28 cellular contexts compared by ENCODE assay signal in genomic region chr3:191549377-191549776, GRCh38.
"Had no signal": no experiment of that assay in that cellular context is flagged by ENCODE, and none has a peak within 500 bp of the region (broad histone marks: within the 10 kb centered on the region; RNA-seq: fewer than 3 reads in every experiment).

No MANE protein-coding gene starts in this region.

- H3K4me3 ChIP-seq: ascending aorta, body of pancreas, SK-N-MC had no signal

- H3K27ac Mint-ChIP-seq: activated B cell treated with CpG ODN at 0.5 μM for 24 hours; activated CD4-positive, alpha-beta T cell treated with anti-CD3 and anti-CD28 coated beads, Interleukin-2, amount 10 ng/mL, durations not matched to agents 24 days and 14 days; activated CD8-positive, alpha-beta memory T cell treated with anti-CD3 and anti-CD28 coated beads, Interleukin-2, amount 10 ng/mL, durations not matched to agents 7 days and 5 days; activated naive CD4-positive, alpha-beta T cell treated with anti-CD3 and anti-CD28 coated beads, Interleukin-2, amount 50 U/mL, for 72 hours; activated naive CD8-positive, alpha-beta T cell treated with anti-CD3 and anti-CD28 coated beads, Interleukin-2, amount 50 U/mL, for 24 hours; activated T-cell treated with anti-CD3 and anti-CD28 coated beads, Interleukin-2, amount 50 U/mL, for 24 hours; T-cell had no signal

- H3K27me3 Mint-ChIP-seq: activated B cell treated with CpG ODN at 0.5 μM for 24 hours; activated CD4-positive, alpha-beta T cell treated with anti-CD3 and anti-CD28 coated beads, Interleukin-2, amount 10 ng/mL, durations not matched to agents 24 days and 14 days; activated CD8-positive, alpha-beta memory T cell treated with anti-CD3 and anti-CD28 coated beads, Interleukin-2, amount 10 ng/mL, durations not matched to agents 7 days and 5 days; activated naive CD8-positive, alpha-beta T cell treated with anti-CD3 and anti-CD28 coated beads, Interleukin-2, amount 50 U/mL, for 24 hours; activated T-cell treated with anti-CD3 and anti-CD28 coated beads, Interleukin-2, amount 50 U/mL, for 24 hours; T-cell had no signal

- H3K4me1 Mint-ChIP-seq: activated B cell treated with CpG ODN at 0.5 μM for 24 hours; activated CD4-positive, alpha-beta T cell treated with anti-CD3 and anti-CD28 coated beads, Interleukin-2, amount 10 ng/mL, durations not matched to agents 24 days and 14 days; activated CD8-positive, alpha-beta memory T cell treated with anti-CD3 and anti-CD28 coated beads, Interleukin-2, amount 10 ng/mL, durations not matched to agents 7 days and 5 days; activated naive CD8-positive, alpha-beta T cell treated with anti-CD3 and anti-CD28 coated beads, Interleukin-2, amount 50 U/mL, for 24 hours; T-cell had no signal

- H3K4me3 Mint-ChIP-seq: activated B cell treated with CpG ODN at 0.5 μM for 24 hours; activated CD4-positive, alpha-beta T cell treated with anti-CD3 and anti-CD28 coated beads, Interleukin-2, amount 10 ng/mL, durations not matched to agents 24 days and 14 days; activated CD8-positive, alpha-beta memory T cell treated with anti-CD3 and anti-CD28 coated beads, Interleukin-2, amount 10 ng/mL, durations not matched to agents 7 days and 5 days; activated naive CD8-positive, alpha-beta T cell treated with anti-CD3 and anti-CD28 coated beads, Interleukin-2, amount 50 U/mL, for 24 hours; activated T-cell treated with anti-CD3 and anti-CD28 coated beads, Interleukin-2, amount 50 U/mL, for 24 hours; T-cell had no signal

- ATAC-seq: activated CD8-positive, alpha-beta memory T cell treated with anti-CD3 and anti-CD28 coated beads, Interleukin-2, amount 10 ng/mL, durations not matched to agents 7 days and 5 days; activated naive CD4-positive, alpha-beta T cell treated with anti-CD3 and anti-CD28 coated beads, Interleukin-2, amount 50 U/mL, for 72 hours; activated naive CD8-positive, alpha-beta T cell treated with anti-CD3 and anti-CD28 coated beads, Interleukin-2, amount 50 U/mL, for 24 hours; body of pancreas; T-cell had no signal

- DNase-seq: activated B cell treated with CpG ODN at 0.5 μM for 24 hours; activated CD4-positive, alpha-beta T cell treated with anti-CD3 and anti-CD28 coated beads for 1 hour; activated CD4-positive, alpha-beta T cell treated with anti-CD3 and anti-CD28 coated beads, Interleukin-2, amount 10 ng/mL, durations not matched to agents 24 days and 14 days; activated CD4-positive, alpha-beta T cell treated with anti-CD3 and anti-CD28 coated beads, Interleukin-2, amount 50 U/mL, for 48 hours; activated CD8-positive, alpha-beta memory T cell treated with anti-CD3 and anti-CD28 coated beads, Interleukin-2, amount 10 ng/mL, durations not matched to agents 7 days and 5 days; activated effector memory CD4-positive, alpha-beta T cell treated with anti-CD3 and anti-CD28 coated beads, Interleukin-2, amount 50 U/mL, for 16 hours; activated naive CD4-positive, alpha-beta T cell treated with Interleukin-2 at 50 U/mL for 16 hours; activated naive CD8-positive, alpha-beta T cell treated with anti-CD3 and anti-CD28 coated beads, Interleukin-2, amount 50 U/mL, for 24 hours; activated T-cell treated with anti-CD3 and anti-CD28 coated beads, Interleukin-2, amount 50 U/mL, for 24 hours; amniotic stem cell; body of pancreas; central memory CD4-positive, alpha-beta T cell; cortex of kidney; NCI-H1105; NCI-H1436; NCI-H1694 treated with DMSO at 0.1 percent for 48 hours; NCI-H2029 treated with DMSO at 0.1 percent for 48 hours; NCI-H510A treated with DMSO at 0.1 percent for 48 hours; NCI-H69; NK-92 treated with Interleukin-12 subunit alpha and Interleukin-12 subunit beta, amount 100 ng/mL, for 24 hours; T-cell; T-helper 2 cell; T1000 had no signal

- H3K36me3 Mint-ChIP-seq: activated CD8-positive, alpha-beta memory T cell treated with anti-CD3 and anti-CD28 coated beads, Interleukin-2, amount 10 ng/mL, durations not matched to agents 7 days and 5 days; T-cell had no signal

- FAIRE-seq: bronchial epithelial cell, TTC549 had no signal
